Comparison of ENCODE assay signal across 13 cellular contexts in the genomic region with DNA sequence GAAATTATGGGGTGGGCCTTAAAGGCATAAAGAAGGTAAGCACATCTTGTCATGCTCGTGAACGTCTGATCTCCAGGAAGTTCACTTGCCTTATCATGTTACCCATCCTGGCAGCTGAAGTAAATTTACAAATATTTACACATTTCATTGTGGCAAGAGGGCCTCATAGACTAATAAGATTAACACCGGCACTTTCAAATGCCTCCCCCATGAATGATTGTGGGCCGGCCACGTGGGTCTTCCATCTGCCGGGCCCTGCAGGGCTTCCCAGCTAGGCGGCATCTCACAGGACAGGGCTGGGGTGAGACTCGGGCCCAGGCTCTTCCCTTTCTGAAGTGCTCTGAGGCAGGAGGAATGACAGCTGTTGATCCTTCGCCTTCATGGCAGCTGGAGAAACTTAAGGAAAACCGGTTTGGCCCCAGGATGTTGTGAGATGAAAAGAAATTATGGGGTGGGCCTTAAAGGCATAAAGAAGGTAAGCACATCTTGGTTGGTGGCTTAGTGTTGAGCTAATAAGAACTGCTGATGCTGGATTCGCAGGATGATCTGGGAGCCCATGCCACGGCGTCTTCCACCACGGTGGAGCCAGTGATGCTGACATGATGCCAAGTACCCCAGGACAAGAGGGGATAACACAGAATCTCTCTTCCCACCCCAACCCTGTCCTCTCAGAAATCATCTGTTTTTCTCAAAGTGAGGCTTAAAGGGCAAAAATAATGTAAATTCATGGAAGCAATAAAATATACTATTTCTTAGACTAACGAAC.
DNase-seq lines count a peak whose midpoint lies in the region; ATAC-seq and TF ChIP-seq lines count a peak whose summit lies in the region.
"Had no signal": no experiment of that assay in that cellular context is flagged by ENCODE, and none has a peak within 500 bp of the region (broad histone marks: within the 10 kb centered on the region; RNA-seq: fewer than 3 reads in every experiment).

No MANE protein-coding gene starts in this region.

- TF ChIP-seq CTCF in adrenal gland (IDR thresholded peaks at IDR 0.05), result no peak
- no peak for TF ChIP-seq CTCF in upper lobe of right lung (IDR thresholded peaks at IDR 0.05)
- TF ChIP-seq CTCF in BE2C (IDR thresholded peaks at IDR 0.05; ENCODE audit: low read depth, low read length), result no peak

- H3K4me1 ChIP-seq in adrenal gland (replicated peaks in 1 of 2), result peaks cover 14 to 39% of the 10 kb centered on the region in 2 donors
- H3K4me1 ChIP-seq in mucosa of rectum (ENCODE audit: control insufficient read depth in 2 of 2, insufficient read depth in 2 of 2, low read length in 2 of 2), result peaks cover 9% of the 10 kb centered on the region in 2 donors
- no peaks in the 10 kb centered on the region for H3K4me1 ChIP-seq in upper lobe of right lung
- no peaks in the 10 kb centered on the region for H3K4me1 ChIP-seq in BE2C
- H3K4me1 ChIP-seq: body of pancreas, testis had no signal

- H3K27me3 ChIP-seq in adrenal gland, result no peaks in the 10 kb centered on the region
- no peaks in the 10 kb centered on the region for H3K27me3 ChIP-seq in mucosa of rectum (ENCODE audit: control insufficient read depth in 2 of 2, insufficient read depth in 2 of 2, low read length in 2 of 2)
- no peaks in the 10 kb centered on the region for H3K27me3 ChIP-seq in upper lobe of right lung
- H3K27me3 ChIP-seq in BE2C, result no peaks in the 10 kb centered on the region
- H3K27me3 ChIP-seq: body of pancreas, testis had no signal

- H3K9me3 ChIP-seq in adrenal gland (replicated peaks in 1 of 3), result peaks cover 0 to 3% (median 2%) of the 10 kb centered on the region in 3 donors
- peaks cover 0 to 1% of the 10 kb centered on the region in 2 donors for H3K9me3 ChIP-seq in mucosa of rectum (ENCODE audit: control insufficient read depth in 2 of 2, low read length in 2 of 2)
- peaks cover 5% of the 10 kb centered on the region for H3K9me3 ChIP-seq in upper lobe of right lung
- H3K9me3 ChIP-seq in BE2C, result no peaks in the 10 kb centered on the region
- H3K9me3 ChIP-seq: testis had no signal

- peak overlapping the region in 3 of 5 donors; percentile 39 to 89 (median 88) for H3K27ac ChIP-seq in adrenal gland
- peak overlapping the region; percentile 62 to 66 for H3K27ac ChIP-seq in mucosa of rectum (ENCODE audit: low read depth in 2 of 2, low read length in 2 of 2)
- H3K27ac ChIP-seq in upper lobe of right lung, result no peak overlapping the region
- H3K27ac ChIP-seq: body of pancreas had no signal

- DNase-seq in cardiac septum (ENCODE audit: low spot score), result peak; percentile 12
- DNase-seq in Right ventricle myocardium superior, result no peak
- DNase-seq in adrenal gland, result no peak
- peak; percentile 56 for DNase-seq in upper lobe of right lung
- DNase-seq in BE2C, result no peak
- DNase-seq in hippocampal formation (lab: John Stamatoyannopoulos, UW), result no peak
- DNase-seq: 8988T; activated CD4-positive, alpha-beta T cell treated with anti-CD3 and anti-CD28 coated beads, Interleukin-2, amount 50 U/mL, for 1 hour; body of pancreas; T-cell; testis had no signal

- H3K36me3 ChIP-seq in adrenal gland (replicated peaks in 1 of 2) (no peaks in the 10 kb centered on the region), mucosa of rectum (ENCODE audit: control insufficient read depth in 2 of 2, insufficient read depth in 2 of 2, low read length in 2 of 2) (no peaks in the 10 kb centered on the region), upper lobe of right lung (no peaks in the 10 kb centered on the region), BE2C (no peaks in the 10 kb centered on the region)

- ATAC-seq in Right ventricle myocardium superior (ENCODE audit: poor library complexity), result no peak
- no peak for ATAC-seq in upper lobe of right lung
- no peak for ATAC-seq in GM19467 (IDR thresholded peaks at IDR 0.05; ENCODE audit: unreplicated experiment)
- ATAC-seq: body of pancreas, T-cell had no signal

- no peak for TF ChIP-seq POLR2A in adrenal gland (IDR thresholded peaks at IDR 0.05)

- no peak overlapping the region for H3K9ac ChIP-seq in mucosa of rectum (ENCODE audit: low read depth in 1 of 2, low read length in 2 of 2)

- intact Hi-C loops in cardiac septum (cut with DNase I), result no loop called here
- intact Hi-C loops in Right ventricle myocardium superior (cut with DNase I), result no loop called here
- intact Hi-C loops in adrenal gland (cut with DNase I), result no loop called here
- intact Hi-C loops in upper lobe of right lung (cut with DNase I), result no loop called here

- WGBS in adrenal gland, 4 donors, result 90 to 97% (median 95%) methylated on average over 15 of the region's 15 CpGs

- H3K4me3 ChIP-seq in adrenal gland (no peak overlapping the region), mucosa of rectum (ENCODE audit: low read length in 2 of 2) (no peak overlapping the region), upper lobe of right lung (no peak overlapping the region), BE2C (ENCODE audit: low read depth, low read length) (no peak overlapping the region)
- H3K4me3 ChIP-seq: body of pancreas, testis had no signal

Comparison
In these comparisons a context has a peak if more than half of its experiments do, and no peak if none do; other contexts are left out.
1. DNase-seq: peak in cardiac septum (single experiment) and upper lobe of right lung (single experiment); none in Right ventricle myocardium superior (single experiment), adrenal gland (0 of 7), BE2C (single experiment) and hippocampal formation (0 of 2).